ENCODE assay signal across 1 cellular context in genomic region chrX:29662759-29663503, GRCh38.
A peak's percentile ranks its signal among the peaks of the same experiment; 100 is the strongest.
TF ChIP-seq lines count a peak whose summit lies in the region.

No MANE protein-coding gene starts in this region.

TF ChIP-seq in SK-N-SH, 30 proteins besides CTCF, POLR2A, EP300 and RAD21 (continued from another document):
- TF ChIP-seq FOXJ3 (CRISPR knock-in tag; IDR thresholded peaks at IDR 0.05) (no peak), RXRA (IDR thresholded peaks at IDR 0.05; ENCODE audit: borderline replicate concordance, low read depth) (peak; percentile 93), YY1 (IDR thresholded peaks at IDR 0.05; ENCODE audit: low read depth) (peak; percentile 43; the same call in 1 of the 2 replicates), CHD2 (IDR thresholded peaks at IDR 0.05; ENCODE audit: low read length, partially characterized antibody) (no peak), FOSL2 (IDR thresholded peaks at IDR 0.05; ENCODE audit: borderline replicate concordance, low read depth) (peak; percentile 98), JUND (IDR thresholded peaks at IDR 0.05) (peak; percentile 96), USF2 (IDR thresholded peaks at IDR 0.05; ENCODE audit: borderline replicate concordance, low read depth, low read length) (no peak), POLR2AphosphoS5 (IDR thresholded peaks at IDR 0.05; ENCODE audit: low read depth, low read length) (peak; percentile 32; the same call in 1 of the 2 replicates), SIN3A (IDR thresholded peaks at IDR 0.05; ENCODE audit: borderline replicate concordance, low read depth, low read length) (peak; percentile 4; the same call in 1 of the 2 replicates)
- TF ChIP-seq, protein P1, sequence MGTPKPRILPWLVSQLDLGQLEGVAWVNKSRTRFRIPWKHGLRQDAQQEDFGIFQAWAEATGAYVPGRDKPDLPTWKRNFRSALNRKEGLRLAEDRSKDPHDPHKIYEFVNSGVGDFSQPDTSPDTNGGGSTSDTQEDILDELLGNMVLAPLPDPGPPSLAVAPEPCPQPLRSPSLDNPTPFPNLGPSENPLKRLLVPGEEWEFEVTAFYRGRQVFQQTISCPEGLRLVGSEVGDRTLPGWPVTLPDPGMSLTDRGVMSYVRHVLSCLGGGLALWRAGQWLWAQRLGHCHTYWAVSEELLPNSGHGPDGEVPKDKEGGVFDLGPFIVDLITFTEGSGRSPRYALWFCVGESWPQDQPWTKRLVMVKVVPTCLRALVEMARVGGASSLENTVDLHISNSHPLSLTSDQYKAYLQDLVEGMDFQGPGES (IDR thresholded peaks at IDR 0.05; ENCODE audit: low read depth, low read length), result no peak
- TF ChIP-seq, protein P2, sequence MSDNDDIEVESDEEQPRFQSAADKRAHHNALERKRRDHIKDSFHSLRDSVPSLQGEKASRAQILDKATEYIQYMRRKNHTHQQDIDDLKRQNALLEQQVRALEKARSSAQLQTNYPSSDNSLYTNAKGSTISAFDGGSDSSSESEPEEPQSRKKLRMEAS (IDR thresholded peaks at IDR 0.05; ENCODE audit: low read depth), result no peak
